ENCODE assay signal across 17 cellular contexts in the genomic region with DNA sequence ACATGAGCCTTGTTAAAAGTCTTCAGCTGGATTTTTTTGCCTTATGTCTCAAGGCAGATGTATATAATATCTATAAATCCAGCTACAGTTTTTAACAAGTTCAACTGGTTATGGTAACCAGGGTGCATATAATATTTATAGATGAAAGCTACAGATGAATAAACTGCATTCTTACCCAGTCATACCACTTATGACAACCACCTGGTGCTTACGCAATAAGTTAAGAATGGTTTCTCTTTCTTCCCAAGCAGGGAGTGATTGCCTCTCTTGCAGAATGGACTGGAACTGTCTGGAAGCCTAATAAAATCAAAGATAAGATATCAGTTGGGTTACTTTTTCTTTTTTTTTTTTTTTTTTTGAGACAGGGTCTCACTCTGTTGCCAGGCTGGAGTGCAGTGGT. TPM values are rescaled to one million over a fixed set of nuclear protein-coding genes. Genes with fewer than 3 reads are reported as not detected.
DNase-seq lines count a peak whose midpoint lies in the region; ATAC-seq and TF ChIP-seq lines count a peak whose summit lies in the region.
"Had no signal": no experiment of that assay in that cellular context is flagged by ENCODE, and none has a peak within 500 bp of the region (broad histone marks: within the 10 kb centered on the region; RNA-seq: fewer than 3 reads in every experiment).

No MANE protein-coding gene starts in this region.

- no peak overlapping the region for H3K4ac ChIP-seq in mesenchymal stem cell (ENCODE audit: low read depth in 1 of 2, low read length in 2 of 2)

- H3K36me3 ChIP-seq in GM23248 (ENCODE audit: low read depth): peaks cover 23% of the 10 kb centered on the region; the same call in 1 of the 2 replicates
- peaks cover 24 to 81% of the 10 kb centered on the region in 2 experiments for H3K36me3 ChIP-seq in mesenchymal stem cell (ENCODE audit: control insufficient read depth in 1 of 2, insufficient read depth in 2 of 2, low read depth in 1 of 2, low read length in 2 of 2)

- no peak overlapping the region for H2BK15ac ChIP-seq in mesenchymal stem cell (ENCODE audit: low read depth, poor library complexity, severe bottlenecking)

- DNase-seq in GM23248 (peak; percentile 37), NB4 (ENCODE audit: low read depth) (peak; percentile 36), epithelial cell of prostate (ENCODE audit: low read depth, low spot score) (peak; percentile 43), mesenchymal stem cell (peak; percentile 19), T1000 (lab: John Stamatoyannopoulos, UW) (no peak)
- DNase-seq: activated CD4-positive, alpha-beta T cell treated with anti-CD3 and anti-CD28 coated beads, Interleukin-2, amount 50 U/mL, for 1 hour; activated T-cell treated with anti-CD3 and anti-CD28 coated beads for 4 hours; body of pancreas; CD4-positive, CD25-positive, alpha-beta regulatory T cell; heart right ventricle; NCI-H1092; NCI-H69; psoas muscle; thyroid gland had no signal

- no peak overlapping the region for H3K9ac ChIP-seq in GM23248
- no peak overlapping the region for H3K9ac ChIP-seq in mesenchymal stem cell (ENCODE audit: low read length)

- peaks cover 5% of the 10 kb centered on the region for H3K79me1 ChIP-seq in mesenchymal stem cell (replicated peaks; ENCODE audit: low read length, poor library complexity, severe bottlenecking)

- H3K9me3 ChIP-seq in GM23248 (ENCODE audit: low read depth) (no peaks in the 10 kb centered on the region), mesenchymal stem cell (ENCODE audit: control insufficient read depth, low read length) (no peaks in the 10 kb centered on the region)
- H3K9me3 ChIP-seq: body of pancreas, heart right ventricle, psoas muscle, thyroid gland had no signal

- H2AK5ac ChIP-seq in mesenchymal stem cell (ENCODE audit: low read length, severe bottlenecking): no peak overlapping the region

- no peaks in the 10 kb centered on the region for H3K79me2 ChIP-seq in GM23248 (ENCODE audit: insufficient read depth)

- no peak for TF ChIP-seq CTCF in NB4 (IDR thresholded peaks at IDR 0.05; ENCODE audit: low read depth, low read length)

- no peak overlapping the region for H3K18ac ChIP-seq in mesenchymal stem cell (ENCODE audit: low read depth in 1 of 2, low read length in 2 of 2)

- H3K27me3 ChIP-seq in GM23248 (replicated peaks; ENCODE audit: insufficient read depth): no peaks in the 10 kb centered on the region
- H3K27me3 ChIP-seq in mesenchymal stem cell (ENCODE audit: control insufficient read depth in 1 of 2, insufficient read depth in 1 of 2, low read length in 2 of 2): no peaks in the 10 kb centered on the region
- H3K27me3 ChIP-seq: body of pancreas, heart right ventricle, thyroid gland had no signal

- H2BK5ac ChIP-seq in mesenchymal stem cell (ENCODE audit: low read depth, low read length, poor library complexity, severe bottlenecking): no peak overlapping the region

- no peak overlapping the region for H2BK12ac ChIP-seq in mesenchymal stem cell (ENCODE audit: low read length in 2 of 2)

- in situ Hi-C loops in GM23248 (cut with MboI): no loop called here

- H2AFZ ChIP-seq in GM23248 (no peak overlapping the region), mesenchymal stem cell (ENCODE audit: low read depth, low read length) (no peak overlapping the region)
- H2AFZ ChIP-seq: PC-9 had no signal

- no peak overlapping the region for H3K23ac ChIP-seq in mesenchymal stem cell (ENCODE audit: low read length in 2 of 2)

- H3K4me1 ChIP-seq in GM23248 (ENCODE audit: insufficient read depth) (no peaks in the 10 kb centered on the region), mesenchymal stem cell (ENCODE audit: control insufficient read depth, insufficient read depth, low read depth, low read length) (no peaks in the 10 kb centered on the region)
- H3K4me1 ChIP-seq: body of pancreas, heart right ventricle, psoas muscle, thyroid gland had no signal

- no peak overlapping the region for H4K8ac ChIP-seq in mesenchymal stem cell (ENCODE audit: low read length)

- no peaks in the 10 kb centered on the region for H4K20me1 ChIP-seq in GM23248 (ENCODE audit: insufficient read depth)

- no peaks in the 10 kb centered on the region for H3F3A ChIP-seq in GM23248 (ENCODE audit: insufficient read depth)

- WGBS in GM23248 (ENCODE audit: low coverage in 1 of 2, low lambda C conversion rate in 2 of 2, missing lambda C conversion rate in 2 of 2), 2 experiments: 100% methylated on average over 1 of the region's 1 CpG
- 100% methylated on average over 1 of the region's 1 CpG for WGBS in mesenchymal stem cell

- H3K14ac ChIP-seq in mesenchymal stem cell (ENCODE audit: low read length in 2 of 2): no peak overlapping the region

- H3K4me3 ChIP-seq in GM23248 (no peak overlapping the region), NB4 (ENCODE audit: low read depth, low read length) (no peak overlapping the region), mesenchymal stem cell (ENCODE audit: insufficient read depth in 1 of 2, low read depth in 1 of 2, low read length in 2 of 2) (no peak overlapping the region)
- H3K4me3 ChIP-seq: body of pancreas, heart right ventricle, PC-9, psoas muscle, thyroid gland had no signal

- no peak overlapping the region for H4K91ac ChIP-seq in mesenchymal stem cell (ENCODE audit: low read length)

- H3K9me2 ChIP-seq in GM23248 (ENCODE audit: insufficient read depth): no peaks in the 10 kb centered on the region

- H2BK120ac ChIP-seq in mesenchymal stem cell (ENCODE audit: low read depth, low read length): no peak overlapping the region

- H3K27ac ChIP-seq in GM23248: no peak overlapping the region
- H3K27ac ChIP-seq in epithelial cell of prostate: no peak overlapping the region
- H3K27ac ChIP-seq in mesenchymal stem cell (ENCODE audit: low read length, poor library complexity, severe bottlenecking): no peak overlapping the region
- H3K27ac ChIP-seq: body of pancreas, heart right ventricle, PC-9, psoas muscle, thyroid gland had no signal

- H3K4me2 ChIP-seq in GM23248 (ENCODE audit: unreplicated experiment) (no peak overlapping the region), mesenchymal stem cell (ENCODE audit: low read length, poor library complexity, severe bottlenecking) (no peak overlapping the region)
- H3K4me2 ChIP-seq: PC-9 had no signal

- ATAC-seq in GM18870 (IDR thresholded peaks at IDR 0.05; ENCODE audit: unreplicated experiment) (no peak), HG03521 (IDR thresholded peaks at IDR 0.05; ENCODE audit: unreplicated experiment) (no peak)
- ATAC-seq: body of pancreas, heart right ventricle, psoas muscle had no signal

- no peak for TF ChIP-seq POLR2A in NB4 (IDR thresholded peaks at IDR 0.05; ENCODE audit: extremely low read depth, insufficient read length)

RNA-seq across cellular contexts. Expression of gene DHX57, which starts 19.6 kb away (rescaled TPM):
- 13.7 and 13.9 TPM in 2 replicates for total RNA-seq in GM23248 (2014; rRNA removed; shearing (Covaris generic))
- 7.7 and 10.5 TPM in 2 replicates for polyA plus RNA-seq in GM23248 (2016; fragmentation: Nextera tagmentation; extraction: Ambion mirVana)
- polyA plus RNA-seq in mesenchymal stem cell (2013, experiment 1 of 2): 9.4 TPM
- polyA plus RNA-seq in mesenchymal stem cell (2013, experiment 2 of 2): 9.5 TPM

RNA-seq across cellular contexts. Expression of gene MORN2, which starts 19.6 kb away (rescaled TPM):
- total RNA-seq in GM23248 (2014; rRNA removed; shearing (Covaris generic)): 17.3 and 38.5 TPM in 2 replicates
- 54.9 and 57.6 TPM in 2 replicates for polyA plus RNA-seq in GM23248 (2016; fragmentation: Nextera tagmentation; extraction: Ambion mirVana)
- 37.1 TPM for polyA plus RNA-seq in mesenchymal stem cell (2013, experiment 1 of 2)
- polyA plus RNA-seq in mesenchymal stem cell (2013, experiment 2 of 2): 38.3 TPM

RNA-seq across cellular contexts. Expression of gene ARHGEF33, which starts 33.5 kb away (rescaled TPM):
- 0.13 and 0.54 TPM in 2 replicates for total RNA-seq in GM23248 (2014; rRNA removed; shearing (Covaris generic))
- polyA plus RNA-seq in GM23248 (2016; fragmentation: Nextera tagmentation; extraction: Ambion mirVana): 0.52 and 0.75 TPM in 2 replicates
- 0.32 TPM for polyA plus RNA-seq in mesenchymal stem cell (2013, experiment 1 of 2)
- 0.44 TPM for polyA plus RNA-seq in mesenchymal stem cell (2013, experiment 2 of 2)
- total RNA-seq: CD4-positive, CD25-positive, alpha-beta regulatory T cell had no signal
